Comparison of ENCODE assay signal across 24 cellular contexts in the genomic region with DNA sequence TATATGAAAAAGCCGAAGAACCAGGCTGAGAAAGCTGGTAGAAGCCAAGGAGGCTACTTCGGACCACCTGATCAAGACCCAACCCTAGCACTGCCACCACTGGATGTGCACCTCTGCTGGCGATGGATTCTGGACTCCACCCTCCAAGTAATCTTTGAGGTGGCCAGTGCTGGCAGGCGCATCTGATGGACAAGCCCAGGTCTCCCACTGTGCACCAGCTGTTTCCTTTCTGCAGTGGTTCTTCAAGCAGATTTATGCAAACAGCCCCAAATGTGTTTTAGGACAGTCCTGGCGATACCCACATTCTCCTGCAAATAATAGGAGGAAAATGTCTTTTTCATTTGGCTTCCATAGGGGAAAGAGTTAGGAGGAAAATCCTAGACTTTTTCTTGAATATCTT.
"Had no signal": no experiment of that assay in that cellular context is flagged by ENCODE, and none has a peak within 500 bp of the region (broad histone marks: within the 10 kb centered on the region; RNA-seq: fewer than 3 reads in every experiment).

No MANE protein-coding gene starts in this region.

- H2AFZ ChIP-seq: PC-9 had no signal

- H3K9me3 ChIP-seq: Peyer's patch, SK-N-SH had no signal

- H3K4me3 ChIP-seq: PC-9, Peyer's patch had no signal

- H3K36me3 ChIP-seq: Peyer's patch had no signal

- H3K27me3 ChIP-seq: Peyer's patch had no signal

- H3K4me2 ChIP-seq: PC-9, SK-N-SH had no signal

- H3K4me1 ChIP-seq: Peyer's patch had no signal

- H3K27ac ChIP-seq: PC-9, Peyer's patch had no signal

- DNase-seq: IMR-90; Kasumi-1; KG1; MM.1S; NCI-H1092 treated with DMSO at 0.1 percent for 48 hours; NCI-H1436; NCI-H187; NCI-H2029; NCI-H2081 treated with DMSO at 0.1 percent for 48 hours; NCI-H2171; NCI-H226; NCI-H446; NCI-H510A; NCI-H524 treated with DMSO at 0.1 percent for 48 hours; NCI-H69; NK-92 treated with Interleukin-12 subunit alpha and Interleukin-12 subunit beta, amount 100 ng/mL, for 24 hours; OCI-M1; PC-9; Peyer's patch; SIG-M5; SK-N-SH; T-helper 1 cell had no signal

- ATAC-seq: HepG2, Right ventricle myocardium inferior had no signal

- H3K9ac ChIP-seq: SK-N-SH had no signal
